In genomic region chr13:76886292-76887061, GRCh38 we compare ENCODE assay signal across 8 cellular contexts. TPM values are rescaled to one million over a fixed set of nuclear protein-coding genes. Genes with fewer than 3 reads are reported as not detected.
A peak's percentile ranks its signal among the peaks of the same experiment; 100 is the strongest.
DNase-seq lines count a peak whose midpoint lies in the region; ATAC-seq and TF ChIP-seq lines count a peak whose summit lies in the region.

Gene KCTD12 (minus strand): TSS chr13:76886405. CDS start chr13:76886148, 257 bp downstream.

- peak within 1 kb of the TSS; percentile 84 for H3K27ac ChIP-seq in caudate nucleus (ENCODE audit: low read depth, low read length)

- H3K27me3 Mint-ChIP-seq in WTC11 (ENCODE audit: low read depth), result peaks cover 66% of the 10 kb centered on the region

- DNase-seq in NCI-H1436 (lab: John Stamatoyannopoulos, UW) (peak; percentile 76), WTC11 (ENCODE audit: low spot score) (peak; percentile 74), caudate nucleus (lab: John Stamatoyannopoulos, UW) (peak in 56 of 61 donors; percentile 6 to 90 (median 60)), islet precursor cell (peak; percentile 95), OCI-M2 (lab: John Stamatoyannopoulos, UW; ENCODE audit: unreplicated experiment) (no peak)
- peak; percentile 54 to 66 for DNase-seq in stimulated activated CD4-positive, alpha-beta T cell treated with anti-CD3 and anti-CD28 coated beads, Interleukin-12 subunit alpha, Interleukin-12 subunit beta, amount 100 ng/mL, for 24 hours (ENCODE audit: low read depth in 2 of 2)

- peak within 1 kb of the TSS; percentile 76 for H3K4me3 Mint-ChIP-seq in WTC11

- no peaks in the 10 kb centered on the region for H3K9me3 Mint-ChIP-seq in WTC11

- POLR2A ChIA-PET in WTC11 (lab: Charles Lee), result interaction anchor here (1.1 kb wide), 1 partner anchor 87 kb away, joined by 4 read pairs; no protein-coding TSS in a partner anchor

- no peak within 1 kb of the TSS for H3K27ac Mint-ChIP-seq in WTC11

- CTCF ChIA-PET in WTC11 (lab: Charles Lee), result interaction anchor here (0.6 to 3.2 kb wide), 8 partner anchors 12 to 650 kb away, joined by 3 to 21 read pairs (median 4); no protein-coding TSS in a partner anchor

- peaks cover 19% of the 10 kb centered on the region for H3K4me1 Mint-ChIP-seq in WTC11

- TF ChIP-seq CTCF in WTC11 (IDR thresholded peaks at IDR 0.05), result no peak; the same call in 1 of the 2 replicates

- ATAC-seq in GM18498 (IDR thresholded peaks at IDR 0.05; ENCODE audit: unreplicated experiment) (peak; percentile 76), HG02642 (IDR thresholded peaks at IDR 0.05; ENCODE audit: poor library complexity, unreplicated experiment) (peak; percentile 78), WTC11 (peak; percentile 76)

- H3K36me3 Mint-ChIP-seq in WTC11, result no peaks in the 10 kb centered on the region

TF ChIP-seq in WTC11, 78 proteins besides CTCF, POLR2A, EP300 and RAD21:
- TF ChIP-seq TEAD1 (CRISPR knock-in tag; IDR thresholded peaks at IDR 0.05) (peak; percentile 56; the same call in 1 of the 2 replicates), ZNF263 (CRISPR knock-in tag; IDR thresholded peaks at IDR 0.05; ENCODE audit: low read depth) (no peak), ZNF219 (CRISPR knock-in tag; IDR thresholded peaks at IDR 0.05; ENCODE audit: borderline replicate concordance) (0 out of 2 replicates have a peak, but pooled peaks have one; percentile 16), E2F5 (CRISPR knock-in tag; IDR thresholded peaks at IDR 0.05) (peak; percentile 36; the same call in 1 of the 2 replicates), CREM (CRISPR knock-in tag; IDR thresholded peaks at IDR 0.05) (peak; percentile 60), E2F4 (CRISPR knock-in tag; IDR thresholded peaks at IDR 0.05; ENCODE audit: borderline replicate concordance, low read depth) (0 out of 2 replicates have a peak, but pooled peaks have one; percentile 24), KAT7 (CRISPR knock-in tag; IDR thresholded peaks at IDR 0.05; ENCODE audit: borderline replicate concordance) (peak; percentile 61; the same call in 1 of the 2 replicates), TCF7 (CRISPR knock-in tag; IDR thresholded peaks at IDR 0.05; ENCODE audit: low read depth) (0 out of 2 replicates have a peak, but pooled peaks have one; percentile 21), MYBL2 (CRISPR knock-in tag; IDR thresholded peaks at IDR 0.05) (peak; percentile 27), ZNF423 (CRISPR knock-in tag; IDR thresholded peaks at IDR 0.05) (no peak), PRDM15 (CRISPR knock-in tag; IDR thresholded peaks at IDR 0.05) (peak; percentile 95), HMGXB4 (CRISPR knock-in tag; IDR thresholded peaks at IDR 0.05) (peak; percentile 12; the same call in 1 of the 2 replicates), JUN (CRISPR knock-in tag; IDR thresholded peaks at IDR 0.05) (no peak), USF2 (CRISPR knock-in tag; IDR thresholded peaks at IDR 0.05) (no peak), IRF1 (CRISPR knock-in tag; IDR thresholded peaks at IDR 0.05) (no peak), ZSCAN18 (CRISPR knock-in tag; IDR thresholded peaks at IDR 0.05) (no peak)

RNA-seq across cellular contexts. Expression of gene KCTD12, which starts in this region (rescaled TPM):
- total RNA-seq in WTC11 (2021), result 6.7 to 8.0 TPM (median 7.8 TPM) in 3 replicates
